Comparison of ENCODE assay signal across 18 cellular contexts in genomic region chr5:96083361-96083881, GRCh38.
DNase-seq lines count a peak whose midpoint lies in the region; ATAC-seq and TF ChIP-seq lines count a peak whose summit lies in the region.
"Had no signal": no experiment of that assay in that cellular context is flagged by ENCODE, and none has a peak within 500 bp of the region (broad histone marks: within the 10 kb centered on the region; RNA-seq: fewer than 3 reads in every experiment).

No MANE protein-coding gene starts in this region.

- CTCF ChIA-PET in Calu3 (lab: Charles Lee) = no interaction called here

- no peaks in the 10 kb centered on the region for H3K36me3 ChIP-seq in spleen
- H3K36me3 ChIP-seq: cardiac muscle cell, SJSA1, thoracic aorta, WERI-Rb-1 had no signal

- H3K4me1 ChIP-seq in spleen = no peaks in the 10 kb centered on the region
- H3K4me1 ChIP-seq: parathyroid adenoma had no signal

- no peaks in the 10 kb centered on the region for H3K9me3 ChIP-seq in spleen
- H3K9me3 ChIP-seq: SJSA1, thoracic aorta had no signal

- DNase-seq in stimulated activated CD4-positive, alpha-beta T cell treated with anti-CD3 and anti-CD28 coated beads, Interleukin-4, amount 100 ng/mL, for 24 hours = peak; percentile 20
- no peak for DNase-seq in stimulated activated CD4-positive, alpha-beta T cell treated with anti-CD3 and anti-CD28 coated beads, Interleukin-4, amount 100 ng/mL, for 1 hour
- DNase-seq in NCI-H82 treated with DMSO at 0.1 percent for 48 hours (lab: John Stamatoyannopoulos, UW; ENCODE audit: unreplicated experiment) (peak; percentile 85), fibroblast of villous mesenchyme (ENCODE audit: low read depth) (peak; percentile 78), Calu3 (no peak), hypothalamus (lab: John Stamatoyannopoulos, UW) (no peak), spleen (no peak)
- no peak for DNase-seq in stimulated activated naive B cell treated with anti-CD40 and anti-IgM and Interleukin-4, amounts not matched to agents 10 μg/mL and 1 μg/mL and 100 μg/mL, for 72 hours
- DNase-seq: activated effector memory CD4-positive, alpha-beta T cell treated with Interleukin-2 at 50 U/mL for 16 hours; C1 segment of cervical spinal cord; Kasumi-1; NCI-H2107; NK-92 treated with Interleukin-12 subunit alpha and Interleukin-12 subunit beta, amount 100 ng/mL, for 24 hours; WERI-Rb-1 had no signal

- no TSS peak for BruUV-seq in Calu3 (replicated peaks; lab: Mats Ljungman, UMichigan)

- H3K27ac Mint-ChIP-seq in stimulated activated naive B cell treated with anti-CD40 and anti-IgM and Interleukin-4, amounts not matched to agents 10 μg/mL and 1 μg/mL and 100 μg/mL, for 72 hours = no peak overlapping the region
- H3K27ac Mint-ChIP-seq in Calu3 (ENCODE audit: unreplicated experiment) = no peak overlapping the region

- H3K27me3 Mint-ChIP-seq in stimulated activated naive B cell treated with anti-CD40 and anti-IgM and Interleukin-4, amounts not matched to agents 10 μg/mL and 1 μg/mL and 100 μg/mL, for 72 hours = peaks cover 11 to 13% of the 10 kb centered on the region in 2 donors
- no peaks in the 10 kb centered on the region for H3K27me3 Mint-ChIP-seq in Calu3 (ENCODE audit: unreplicated experiment)

- no peaks in the 10 kb centered on the region for H3K27me3 ChIP-seq in spleen (replicated peaks in 1 of 7)
- H3K27me3 ChIP-seq: cardiac muscle cell, SJSA1 had no signal

- TF ChIP-seq CTCF in fibroblast of villous mesenchyme (IDR thresholded peaks at IDR 0.05; ENCODE audit: insufficient read depth, low read depth, low read length) (no peak), Calu3 (IDR thresholded peaks at IDR 0.05; ENCODE audit: unreplicated experiment) (no peak), spleen (IDR thresholded peaks at IDR 0.05 in 8 of 11, conservative IDR thresholded peaks at IDR 0.05 in 3 of 11) (no peak)

- H3K4me3 ChIP-seq in fibroblast of villous mesenchyme (ENCODE audit: low read depth, low read length) = no peak overlapping the region
- H3K4me3 ChIP-seq in spleen = no peak overlapping the region
- H3K4me3 ChIP-seq: cardiac muscle cell, SJSA1, thoracic aorta had no signal

- H3K27ac ChIP-seq in spleen = no peak overlapping the region
- H3K27ac ChIP-seq: cardiac muscle cell, parathyroid adenoma, SJSA1, thoracic aorta, WERI-Rb-1 had no signal

- H3K4me1 Mint-ChIP-seq in stimulated activated naive B cell treated with anti-CD40 and anti-IgM and Interleukin-4, amounts not matched to agents 10 μg/mL and 1 μg/mL and 100 μg/mL, for 72 hours = peaks cover 0 to 4% of the 10 kb centered on the region in 2 donors
- peaks cover 37% of the 10 kb centered on the region for H3K4me1 Mint-ChIP-seq in Calu3 (ENCODE audit: low read depth, unreplicated experiment)

- TF ChIP-seq POLR2A in spleen (IDR thresholded peaks at IDR 0.05) = no peak

- intact Hi-C loops in Calu3 (cut with micrococcal nuclease; ENCODE audit: unreplicated experiment) = no loop called here
- intact Hi-C loops in spleen (cut with DNase I; ENCODE audit: low total_unique reads) = no loop called here

- WGBS in spleen, 5 donors = 26 to 49% (median 36%) methylated on average over 4 of the region's 4 CpGs

- ATAC-seq in stimulated activated naive B cell treated with anti-CD40 and anti-IgM and Interleukin-4, amounts not matched to agents 10 μg/mL and 1 μg/mL and 100 μg/mL, for 72 hours (replicated peaks) = peak; percentile 60 to 64

- H3K36me3 Mint-ChIP-seq in stimulated activated naive B cell treated with anti-CD40 and anti-IgM and Interleukin-4, amounts not matched to agents 10 μg/mL and 1 μg/mL and 100 μg/mL, for 72 hours = no peaks in the 10 kb centered on the region
- H3K36me3 Mint-ChIP-seq in Calu3 (ENCODE audit: insufficient read depth, unreplicated experiment) = no peaks in the 10 kb centered on the region

- H3K9me3 Mint-ChIP-seq in stimulated activated naive B cell treated with anti-CD40 and anti-IgM and Interleukin-4, amounts not matched to agents 10 μg/mL and 1 μg/mL and 100 μg/mL, for 72 hours = no peaks in the 10 kb centered on the region
- no peaks in the 10 kb centered on the region for H3K9me3 Mint-ChIP-seq in Calu3 (ENCODE audit: low read depth, unreplicated experiment)

- H3K4me3 Mint-ChIP-seq in stimulated activated naive B cell treated with anti-CD40 and anti-IgM and Interleukin-4, amounts not matched to agents 10 μg/mL and 1 μg/mL and 100 μg/mL, for 72 hours = no peak overlapping the region
- no peak overlapping the region for H3K4me3 Mint-ChIP-seq in Calu3 (ENCODE audit: low read depth, unreplicated experiment)

Comparison
In these comparisons a context has a peak if more than half of its experiments do, and no peak if none do; other contexts are left out.
1. DNase-seq: peak in stimulated activated CD4-positive, alpha-beta T cell treated with anti-CD3 and anti-CD28 coated beads, Interleukin-4, amount 100 ng/mL, for 24 hours (single experiment), NCI-H82 treated with DMSO at 0.1 percent for 48 hours (single experiment) and fibroblast of villous mesenchyme (single experiment); none in stimulated activated CD4-positive, alpha-beta T cell treated with anti-CD3 and anti-CD28 coated beads, Interleukin-4, amount 100 ng/mL, for 1 hour (single experiment), stimulated activated naive B cell treated with anti-CD40 and anti-IgM and Interleukin-4, amounts not matched to agents 10 μg/mL and 1 μg/mL and 100 μg/mL, for 72 hours (single experiment), Calu3 (single experiment), hypothalamus (0 of 51) and spleen (single experiment).